In genomic region chr22:22959147-22959827, GRCh38 we compare ENCODE assay signal across 8 cellular contexts.
DNase-seq lines count a peak whose midpoint lies in the region; ATAC-seq and TF ChIP-seq lines count a peak whose summit lies in the region.

No MANE protein-coding gene starts in this region.

- peak; percentile 58 for DNase-seq in DMS153 (lab: John Stamatoyannopoulos, UW)
- DNase-seq in SJCRH30, result peak; percentile 81 to 92
- DNase-seq in activated naive CD4-positive, alpha-beta T cell treated with anti-CD3 and anti-CD28 coated beads for 36 hours, result peak; percentile 88
- DNase-seq in glomerular endothelial cell (ENCODE audit: extremely low read depth, low read depth, low spot score), result peak; percentile 44
- DNase-seq in pulmonary artery endothelial cell (ENCODE audit: low read depth, low spot score), result peak; percentile 10

- H3K9me3 Mint-ChIP-seq in activated naive CD4-positive, alpha-beta T cell treated with anti-CD3 and anti-CD28 coated beads for 36 hours, result peaks cover 6% of the 10 kb centered on the region

- no peaks in the 10 kb centered on the region for H3K36me3 ChIP-seq in SJCRH30

- peaks cover 12% of the 10 kb centered on the region for H3K4me1 ChIP-seq in SJCRH30

- intact Hi-C loops in activated naive CD4-positive, alpha-beta T cell treated with anti-CD3 and anti-CD28 coated beads for 36 hours (cut with micrococcal nuclease), result loop anchor here (1.0 to 10.0 kb wide), 4 partner anchors 77 to 427 kb away; no protein-coding TSS in a partner anchor

- no peak overlapping the region for H3K27ac ChIP-seq in SJCRH30

- peaks cover 2% of the 10 kb centered on the region for H3K4me1 Mint-ChIP-seq in activated naive CD4-positive, alpha-beta T cell treated with anti-CD3 and anti-CD28 coated beads for 36 hours (ENCODE audit: low read depth)

- H3K4me3 Mint-ChIP-seq in activated naive CD4-positive, alpha-beta T cell treated with anti-CD3 and anti-CD28 coated beads for 36 hours, result no peak overlapping the region

- no peak overlapping the region for H3K27ac Mint-ChIP-seq in activated naive CD4-positive, alpha-beta T cell treated with anti-CD3 and anti-CD28 coated beads for 36 hours

- ATAC-seq in HG03439 (IDR thresholded peaks at IDR 0.05; ENCODE audit: unreplicated experiment) (no peak), GM21576 (IDR thresholded peaks at IDR 0.05; ENCODE audit: unreplicated experiment) (no peak)

- TF ChIP-seq CTCF in LNCAP (IDR thresholded peaks at IDR 0.05), result peak; percentile 98

- no peaks in the 10 kb centered on the region for H3K36me3 Mint-ChIP-seq in activated naive CD4-positive, alpha-beta T cell treated with anti-CD3 and anti-CD28 coated beads for 36 hours (ENCODE audit: low read depth)

- H3K4me3 ChIP-seq in SJCRH30, result no peak overlapping the region

- H3K9me3 ChIP-seq in SJCRH30 (replicated peaks), result peaks cover 6% of the 10 kb centered on the region; the same call in 1 of the 2 replicates

- H3K27me3 Mint-ChIP-seq in activated naive CD4-positive, alpha-beta T cell treated with anti-CD3 and anti-CD28 coated beads for 36 hours (ENCODE audit: low read depth), result peaks cover 15% of the 10 kb centered on the region

- CTCF ChIA-PET in activated naive CD4-positive, alpha-beta T cell treated with anti-CD3 and anti-CD28 coated beads for 36 hours (lab: Charles Lee), result interaction anchor here (0.5 to 9.3 kb wide), 36 partner anchors 7 to 426 kb away, joined by 3 to 232 read pairs (median 5); partner anchors contain the start of genes GNAZ and RSPH14

- no peaks in the 10 kb centered on the region for H3K27me3 ChIP-seq in SJCRH30

Comparison
In these comparisons a context has a peak if more than half of its experiments do, and no peak if none do; other contexts are left out.
1. DNase-seq: peak in every context shown above with its lines; median percentile 88 in activated naive CD4-positive, alpha-beta T cell treated with anti-CD3 and anti-CD28 coated beads for 36 hours; 86 in SJCRH30; 58 in DMS153; 44 in glomerular endothelial cell; 10 in pulmonary artery endothelial cell.